In the genomic region with DNA sequence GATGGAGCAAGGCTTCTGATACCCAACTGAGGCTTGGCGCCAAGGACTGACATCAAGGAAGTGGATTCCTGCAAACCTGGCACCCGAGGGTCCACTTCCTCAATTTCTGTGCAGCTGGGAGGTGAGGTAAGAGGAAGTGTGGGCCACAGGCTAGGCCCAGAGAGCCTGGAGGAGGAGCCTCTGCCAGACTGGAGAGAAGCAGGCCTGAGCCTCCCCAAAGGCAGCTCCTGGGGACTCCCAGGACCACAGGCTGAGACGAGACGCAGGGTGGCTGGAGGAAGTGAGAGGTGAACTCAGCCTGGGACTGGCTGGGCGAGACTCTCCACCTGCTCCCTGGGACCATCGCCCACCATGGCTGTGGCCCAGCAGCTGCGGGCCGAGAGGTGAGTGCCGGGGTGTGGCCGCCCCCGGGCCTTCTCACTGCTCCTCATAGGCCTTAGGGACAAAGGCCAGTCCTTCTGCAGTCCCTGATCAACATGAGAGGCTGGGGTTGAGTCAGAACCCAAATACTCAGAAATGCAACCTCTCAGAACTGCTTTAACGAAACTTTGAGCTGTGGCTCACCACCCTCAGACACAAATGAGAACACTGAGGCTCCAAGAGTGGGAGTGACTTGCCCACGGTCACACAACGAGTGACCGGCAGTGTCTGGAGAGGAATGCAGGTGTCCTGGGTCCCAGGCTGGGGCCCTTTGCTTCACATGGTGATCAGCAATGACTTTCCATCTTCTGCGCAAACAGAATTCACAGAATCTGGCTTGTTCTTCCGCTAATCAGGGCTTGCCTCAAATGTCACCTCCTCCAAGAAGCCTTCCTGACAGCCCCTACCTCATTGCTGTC, we compare ENCODE assay signal across 9 cellular contexts.
DNase-seq lines count a peak whose midpoint lies in the region; ATAC-seq, FAIRE-seq and TF ChIP-seq lines count a peak whose summit lies in the region.
"Had no signal": no experiment of that assay in that cellular context is flagged by ENCODE, and none has a peak within 500 bp of the region (broad histone marks: within the 10 kb centered on the region; RNA-seq: fewer than 3 reads in every experiment).

A gene (plus strand): TSS at position 186 of the 839 bp plus-strand sequence. CDS start 166 bp downstream, at position 352.

- DNase-seq in effector memory CD8-positive, alpha-beta T cell = peak in 2 of 3 experiments; percentile 4 to 8
- no peak for DNase-seq in SHP77 treated with DMSO at 0.1 percent for 48 hours (lab: John Stamatoyannopoulos, UW)
- no peak for DNase-seq in GOT3 (lab: John Stamatoyannopoulos, UW)
- DNase-seq in D721Med (ENCODE audit: insufficient read length, low spot score) = no peak

- ATAC-seq in GM19035 (IDR thresholded peaks at IDR 0.05; ENCODE audit: unreplicated experiment) (peak; percentile 66), HG03025 (IDR thresholded peaks at IDR 0.05; ENCODE audit: low FRiP score, unreplicated experiment) (peak; percentile 50)
- ATAC-seq in effector memory CD8-positive, alpha-beta T cell (replicated peaks) = peak; percentile 70

- peaks cover 28% of the 10 kb centered on the region for H3K36me3 Mint-ChIP-seq in T-helper 1 cell treated with Interleukin-12 subunit alpha and Interleukin-12 subunit beta and Interleukin-4 antibody, amounts not matched to agents 30 μg/mL and 1 μg/mL, for 36 hours (ENCODE audit: low read depth)
- no peaks in the 10 kb centered on the region for H3K36me3 Mint-ChIP-seq in effector memory CD8-positive, alpha-beta T cell (ENCODE audit: insufficient read depth)

- peak within 1 kb of the TSS in 6 of 7 experiments; percentile 1 to 29 (median 20) for H3K4me3 ChIP-seq in skin epidermis

- H3K4me1 Mint-ChIP-seq in T-helper 1 cell treated with Interleukin-12 subunit alpha and Interleukin-12 subunit beta and Interleukin-4 antibody, amounts not matched to agents 30 μg/mL and 1 μg/mL, for 36 hours (ENCODE audit: low read depth) = peaks cover 62% of the 10 kb centered on the region
- peaks cover 16 to 18% of the 10 kb centered on the region in 2 donors for H3K4me1 Mint-ChIP-seq in effector memory CD8-positive, alpha-beta T cell (ENCODE audit: low read depth in 2 of 2)

- H3K27me3 Mint-ChIP-seq in T-helper 1 cell treated with Interleukin-12 subunit alpha and Interleukin-12 subunit beta and Interleukin-4 antibody, amounts not matched to agents 30 μg/mL and 1 μg/mL, for 36 hours (ENCODE audit: low read depth) = no peaks in the 10 kb centered on the region
- peaks cover 9 to 18% of the 10 kb centered on the region in 2 donors for H3K27me3 Mint-ChIP-seq in effector memory CD8-positive, alpha-beta T cell

- H3K27ac ChIP-seq in skin epidermis = peak within 1 kb of the TSS; percentile 28 to 89 (median 77)
- H3K27ac ChIP-seq: VCaP had no signal

- H3K4me3 Mint-ChIP-seq in T-helper 1 cell treated with Interleukin-12 subunit alpha and Interleukin-12 subunit beta and Interleukin-4 antibody, amounts not matched to agents 30 μg/mL and 1 μg/mL, for 36 hours = peak within 1 kb of the TSS; percentile 84
- H3K4me3 Mint-ChIP-seq in effector memory CD8-positive, alpha-beta T cell = peak within 1 kb of the TSS; percentile 40 to 68

- no peak for FAIRE-seq in D721Med (lab: Jason Lieb, UNC)

- no peak for TF ChIP-seq CTCF in D721Med (IDR thresholded peaks at IDR 0.05; ENCODE audit: insufficient read depth, missing control alignments)

- peak within 1 kb of the TSS; percentile 98 for H3K27ac Mint-ChIP-seq in T-helper 1 cell treated with Interleukin-12 subunit alpha and Interleukin-12 subunit beta and Interleukin-4 antibody, amounts not matched to agents 30 μg/mL and 1 μg/mL, for 36 hours
- H3K27ac Mint-ChIP-seq in effector memory CD8-positive, alpha-beta T cell = peak within 1 kb of the TSS; percentile 70 to 92

- no peaks in the 10 kb centered on the region for H3K9me3 Mint-ChIP-seq in T-helper 1 cell treated with Interleukin-12 subunit alpha and Interleukin-12 subunit beta and Interleukin-4 antibody, amounts not matched to agents 30 μg/mL and 1 μg/mL, for 36 hours
- H3K9me3 Mint-ChIP-seq in effector memory CD8-positive, alpha-beta T cell = no peaks in the 10 kb centered on the region

Comparison
In these comparisons a context has a peak if more than half of its experiments do, and no peak if none do; other contexts are left out.
1. DNase-seq: peak in effector memory CD8-positive, alpha-beta T cell (2 of 3); none in SHP77 treated with DMSO at 0.1 percent for 48 hours (single experiment), GOT3 (single experiment) and D721Med (single experiment).
2. Peak in every context shown above with its lines, with median percentiles within 50 percentile points of each other: ATAC-seq.